ENCODE assay signal across 30 cellular contexts in genomic region chr10:123087786-123088185, GRCh38. TPM values are rescaled to one million over a fixed set of nuclear protein-coding genes. Genes with fewer than 3 reads are reported as not detected.
"Had no signal": no experiment of that assay in that cellular context is flagged by ENCODE, and none has a peak within 500 bp of the region (broad histone marks: within the 10 kb centered on the region; RNA-seq: fewer than 3 reads in every experiment).

No MANE protein-coding gene starts in this region.

- H3K27me3 ChIP-seq: testis, thyroid gland, transverse colon, upper lobe of left lung, uterus, vagina had no signal

- H3K9me3 ChIP-seq: stomach, suprapubic skin, testis, thoracic aorta, thyroid gland, tibial artery, tibial nerve, transverse colon, upper lobe of left lung, upper lobe of right lung, uterus, vagina had no signal

- ATAC-seq: stimulated activated effector memory CD8-positive, alpha-beta T cell treated with anti-CD3 and anti-CD28 coated beads, Interleukin-12 subunit alpha, Interleukin-12 subunit beta, amount 100 ng/mL, for 72 hours; stimulated activated memory B cell treated with anti-CD40 and anti-IgM and Interleukin-4, amounts not matched to agents 10 μg/mL and 1 μg/mL and 100 μg/mL, for 72 hours; stimulated activated naive B cell treated with anti-CD40 and anti-IgM and Interleukin-4, amounts not matched to agents 10 μg/mL and 1 μg/mL and 100 μg/mL, for 72 hours; stimulated activated naive CD8-positive, alpha-beta T cell treated with anti-CD3 and anti-CD28 coated beads, Interleukin-15, amount 100 ng/mL, for 72 hours; stimulated activated naive CD8-positive, alpha-beta T cell treated with anti-CD3 and anti-CD28 coated beads, Interleukin-15, Interleukin-2, amounts not matched to agents 100 U/mL and 50 U/mL, for 24 hours; upper lobe of right lung had no signal

- H3K4me3 ChIP-seq: stomach, suprapubic skin, testis, thoracic aorta, thyroid gland, tibial artery, tibial nerve, transverse colon, upper lobe of left lung, upper lobe of right lung, uterus, vagina had no signal

- H3K4me1 ChIP-seq: stomach, suprapubic skin, testis, thyroid gland, tibial artery, tibial nerve, transverse colon, upper lobe of left lung, upper lobe of right lung, uterus, vagina had no signal

- H3K36me3 ChIP-seq: stomach, suprapubic skin, thoracic aorta, thyroid gland, tibial artery, tibial nerve, transverse colon, upper lobe of left lung, upper lobe of right lung, uterus, vagina had no signal

- DNase-seq: stimulated activated CD4-positive, alpha-beta T cell treated with anti-CD3 and anti-CD28 coated beads, Interleukin-2, amount 100 ng/mL, for 48 hours; stimulated activated CD4-positive, alpha-beta T cell treated with anti-CD3 and anti-CD28 coated beads, Interleukin-4, amount 100 ng/mL, for 1 hour; stimulated activated CD4-positive, alpha-beta T cell treated with anti-CD3 and anti-CD28 coated beads, Interleukin-4, amount 100 ng/mL, for 24 hours; stimulated activated CD4-positive, alpha-beta T cell treated with anti-CD3 and anti-CD28 coated beads, Interleukin-4, amount 100 ng/mL, for 4 hours; stimulated activated CD8-positive, alpha-beta memory T cell treated with anti-CD3 and anti-CD28 coated beads, Interleukin-4, amount 100 ng/mL, for 48 hours; stimulated activated naive B cell treated with anti-CD40 and anti-IgM and Interleukin-4, amounts not matched to agents 10 μg/mL and 1 μg/mL and 100 μg/mL, for 72 hours; stimulated activated naive CD4-positive, alpha-beta T cell; stimulated activated naive CD4-positive, alpha-beta T cell treated with Interleukin-2 at 50 U/mL for 16 hours; stimulated activated naive CD8-positive, alpha-beta T cell treated with anti-CD3 and anti-CD28 coated beads, Interleukin-15, amount 100 ng/mL, for 72 hours; stimulated activated naive CD8-positive, alpha-beta T cell treated with anti-CD3 and anti-CD28 coated beads, Interleukin-15, Interleukin-2, amounts not matched to agents 100 U/mL and 50 U/mL, for 24 hours; stomach; substantia nigra; testis; thyroid gland; tibial artery; transverse colon; upper lobe of left lung; upper lobe of right lung; uterus had no signal

- H3K27ac ChIP-seq: stomach, suprapubic skin, testis, thoracic aorta, thyroid gland, tibial artery, tibial nerve, transverse colon, upper lobe of left lung, upper lobe of right lung, uterus, vagina had no signal

RNA-seq across cellular contexts. Expression of gene HMX3, which starts 48.0 kb away (rescaled TPM):
- total RNA-seq: subcutaneous adipose tissue, suprapubic skin, temporal lobe, thoracic aorta, thyroid gland, tibial nerve, upper lobe of left lung, upper lobe of right lung, ureter, urinary bladder, uterus, vagina had no signal
- polyA plus RNA-seq: stomach, thymus, urinary bladder had no signal
